23 cellular contexts compared by ENCODE assay signal in the genomic region with DNA sequence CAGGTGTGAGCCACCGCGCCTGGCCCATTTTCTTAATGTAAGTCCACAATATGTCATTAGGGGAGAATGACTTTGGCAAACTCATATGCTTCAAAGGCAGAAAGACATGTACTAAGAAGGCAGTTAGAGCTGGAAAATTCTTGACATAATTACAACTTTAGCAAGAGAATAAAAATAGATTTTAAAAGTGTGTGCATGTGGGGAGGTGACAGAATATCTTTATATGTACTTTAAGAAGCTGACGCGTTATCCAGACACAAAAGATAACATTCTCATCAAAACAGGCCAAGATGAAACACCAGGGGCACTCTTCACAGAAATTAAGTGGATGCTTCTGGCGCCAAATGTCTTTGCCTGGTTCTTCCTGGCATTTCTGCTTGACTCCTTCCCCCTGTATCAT. TPM values are rescaled to one million over a fixed set of nuclear protein-coding genes. Genes with fewer than 3 reads are reported as not detected.
"Had no signal": no experiment of that assay in that cellular context is flagged by ENCODE, and none has a peak within 500 bp of the region (broad histone marks: within the 10 kb centered on the region; RNA-seq: fewer than 3 reads in every experiment).

No MANE protein-coding gene starts in this region.

- DNase-seq: activated CD4-positive, alpha-beta memory T cell treated with anti-CD3 and anti-CD28 coated beads, Interleukin-2, amount 10 ng/mL, durations not matched to agents 7 days and 5 days; activated CD4-positive, alpha-beta T cell treated with anti-CD3 and anti-CD28 coated beads for 48 hours; activated CD4-positive, CD25-positive, alpha-beta regulatory T cell; activated CD8-positive, alpha-beta memory T cell treated with anti-CD3 and anti-CD28 coated beads, Interleukin-2, amount 10 ng/mL, durations not matched to agents 7 days and 5 days; activated naive CD4-positive, alpha-beta T cell treated with anti-CD3 and anti-CD28 coated beads for 36 hours; activated T-cell treated with anti-CD3 and anti-CD28 coated beads, Interleukin-2, amount 50 U/mL, for 1 hour; effector memory CD8-positive, alpha-beta T cell; foreskin fibroblast; hypothalamus; islet precursor cell; midbrain; naive B cell; stimulated activated CD4-positive, alpha-beta T cell treated with anti-CD3 and anti-CD28 coated beads, Interleukin-12 subunit alpha, Interleukin-12 subunit beta, amount 100 ng/mL, for 4 hours; stimulated activated CD4-positive, alpha-beta T cell treated with anti-CD3 and anti-CD28 coated beads, Interleukin-1b, Interleukin-23, amount 100 ng/mL, for 48 hours; stimulated activated naive CD4-positive, alpha-beta T cell treated with Interleukin-2 at 50 U/mL for 16 hours; T1000 had no signal

- H3K36me3 ChIP-seq: suprapubic skin had no signal

- H3K4me1 ChIP-seq: suprapubic skin had no signal

- ATAC-seq: activated CD8-positive, alpha-beta memory T cell treated with anti-CD3 and anti-CD28 coated beads, Interleukin-2, amount 10 ng/mL, durations not matched to agents 7 days and 5 days; activated T-helper 17 cell treated with anti-CD3 and anti-CD28 coated beads, Interleukin-2, amount 50 U/mL, for 72 hours; effector memory CD8-positive, alpha-beta T cell had no signal

- H3K4me3 ChIP-seq: suprapubic skin had no signal

- H3K9me3 ChIP-seq: suprapubic skin had no signal

- H3K27ac ChIP-seq: suprapubic skin had no signal

RNA-seq across cellular contexts. Expression of gene HIGD1B, which starts 45.8 kb away (rescaled TPM):
- total RNA-seq: activated CD4-positive, alpha-beta memory T cell treated with anti-CD3 and anti-CD28 coated beads, Interleukin-2, amount 10 ng/mL, durations not matched to agents 7 days and 5 days; activated CD8-positive, alpha-beta memory T cell treated with anti-CD3 and anti-CD28 coated beads, Interleukin-2, amount 10 ng/mL, durations not matched to agents 7 days and 5 days; activated naive CD4-positive, alpha-beta T cell treated with anti-CD3 and anti-CD28 coated beads for 36 hours; activated T-helper 17 cell treated with anti-CD3 and anti-CD28 coated beads, Interleukin-2, amount 50 U/mL, for 72 hours; dermis microvascular lymphatic vessel endothelial cell; lung microvascular endothelial cell; neural crest cell; pulmonary artery endothelial cell; suprapubic skin; T-helper 1 cell treated with Interleukin-12 subunit alpha and Interleukin-12 subunit beta and Interleukin-4 antibody, amounts not matched to agents 30 ng/mL and 1 ng/mL, for 36 hours had no signal
